Comparison of ENCODE assay signal across 8 cellular contexts in the genomic region with DNA sequence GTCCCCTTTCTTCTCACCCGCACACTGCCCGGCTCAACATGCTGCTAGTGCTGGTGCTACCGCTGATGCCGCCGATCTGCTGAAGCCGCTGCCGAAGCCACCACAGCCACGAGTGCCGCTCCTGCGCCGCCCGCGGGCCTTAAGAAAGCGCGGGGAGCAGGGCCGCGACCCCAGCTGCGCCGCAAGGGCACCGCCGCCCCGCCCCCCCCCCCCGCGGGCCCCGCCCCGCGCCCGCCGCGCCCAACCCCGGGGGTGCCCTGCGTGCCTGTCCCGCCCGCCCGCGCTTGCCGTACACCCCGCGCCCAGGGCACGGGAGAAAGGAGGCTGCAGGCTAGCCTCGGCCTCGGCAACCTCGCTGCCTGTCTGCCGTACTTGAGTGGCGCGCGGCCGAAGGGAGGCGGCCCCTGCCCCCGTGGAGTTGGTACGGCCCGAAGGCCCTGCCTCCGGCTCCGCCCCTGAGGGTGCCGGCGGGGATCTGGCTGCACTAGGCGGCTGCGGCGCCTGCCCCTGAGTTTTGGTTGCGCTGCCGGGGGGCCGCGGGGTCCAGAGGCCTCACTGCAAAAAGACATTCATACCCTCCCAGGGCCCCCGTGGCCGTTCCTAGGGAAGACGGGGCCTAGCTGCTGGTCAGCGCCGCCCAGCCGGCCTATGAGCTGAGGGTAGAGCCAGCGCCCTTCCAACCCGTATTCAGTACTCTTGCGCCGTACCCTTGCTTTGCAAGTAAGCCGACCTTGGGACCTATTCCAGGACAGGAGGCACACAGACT. TPM values are rescaled to one million over a fixed set of nuclear protein-coding genes. Genes with fewer than 3 reads are reported as not detected.
DNase-seq lines count a peak whose midpoint lies in the region; FAIRE-seq and TF ChIP-seq lines count a peak whose summit lies in the region.

TSS of gene SOD2 (minus strand) at position 114 of the 766 bp plus-strand sequence. CDS start at position 40, 74 bp downstream.

- peaks cover 23% of the 10 kb centered on the region for H3K79me2 ChIP-seq in MM.1S (ENCODE audit: low read length)

- no peaks in the 10 kb centered on the region for H3K9me3 ChIP-seq in HAP-1
- no peaks in the 10 kb centered on the region for H3K9me3 ChIP-seq in MM.1S (replicated peaks; ENCODE audit: insufficient read depth, low read length)
- H3K9me3 ChIP-seq in neuronal stem cell (replicated peaks in 1 of 2; ENCODE audit: control insufficient read depth in 2 of 2, insufficient read depth in 1 of 2, low read depth in 1 of 2, low read length in 2 of 2), result no peaks in the 10 kb centered on the region

- H2BK120ac ChIP-seq in neuronal stem cell (ENCODE audit: low read depth, low read length), result peak within 1 kb of the TSS; percentile 25

- no peak within 1 kb of the TSS for H2AK5ac ChIP-seq in neuronal stem cell (ENCODE audit: low read depth, low read length)

- no CpG with 5 or more reads among the region's 74 CpGs for WGBS in neuronal stem cell (ENCODE audit: extremely low coverage in 2 of 2, insufficient read length in 2 of 2, insufficient replicate concordance in 1 of 2), 2 donors

- no peak within 1 kb of the TSS for H3K4ac ChIP-seq in neuronal stem cell (ENCODE audit: low read length)

- no peak within 1 kb of the TSS for H4K91ac ChIP-seq in neuronal stem cell (ENCODE audit: low read depth, low read length, poor library complexity)

- peaks cover 10% of the 10 kb centered on the region for H3K4me1 ChIP-seq in HAP-1
- H3K4me1 ChIP-seq in MM.1S (ENCODE audit: low read length), result no peaks in the 10 kb centered on the region; the same call in 1 of the 2 replicates
- peaks cover 11 to 18% of the 10 kb centered on the region in 2 donors for H3K4me1 ChIP-seq in neuronal stem cell (ENCODE audit: control insufficient read depth in 2 of 2, insufficient read depth in 1 of 2, low read depth in 1 of 2, low read length in 2 of 2)

- no peaks in the 10 kb centered on the region for H3K79me1 ChIP-seq in neuronal stem cell (ENCODE audit: low read depth, low read length)

- FAIRE-seq in frontal cortex (lab: Jason Lieb, UNC), result no peak

- no peak within 1 kb of the TSS for H2BK12ac ChIP-seq in neuronal stem cell (ENCODE audit: low read length)

- H4K20me1 ChIP-seq in MM.1S (ENCODE audit: insufficient read depth, low read length), result no peaks in the 10 kb centered on the region

- H3K4me3 ChIP-seq in HAP-1 (peak within 1 kb of the TSS; percentile 67), MM.1S (ENCODE audit: low read length) (peak within 1 kb of the TSS; percentile 73), neuronal stem cell (ENCODE audit: low read length in 2 of 2) (peak within 1 kb of the TSS; percentile 66 to 89)

- peak within 1 kb of the TSS; percentile 76 for H3K27ac ChIP-seq in MM.1S (ENCODE audit: low read length)
- peak within 1 kb of the TSS; percentile 92 for H3K27ac ChIP-seq in neuronal stem cell (replicated peaks; ENCODE audit: low read length)

- H2BK5ac ChIP-seq in neuronal stem cell (ENCODE audit: low read length), result peak within 1 kb of the TSS; percentile 76

- in situ Hi-C loops in HAP-1 (cut with MboI; ENCODE audit: low sequenced_read_pairs) (no loop called here), SK-MEL-5 (cut with HindIII; ENCODE audit: low pct_unique_long_range_greater_than_20kb, low sequenced_read_pairs) (no loop called here)

- H3K4me2 ChIP-seq in MM.1S (ENCODE audit: low read depth, low read length) (peak within 1 kb of the TSS; percentile 79), neuronal stem cell (ENCODE audit: insufficient read depth, low read length, poor library complexity, severe bottlenecking) (peak within 1 kb of the TSS; percentile 92)

- H3K27me3 ChIP-seq in HAP-1 (ENCODE audit: low read depth) (no peaks in the 10 kb centered on the region), MM.1S (replicated peaks; ENCODE audit: insufficient read depth, low read length) (no peaks in the 10 kb centered on the region), neuronal stem cell (ENCODE audit: control insufficient read depth in 3 of 3, insufficient read depth in 3 of 3, low read depth in 1 of 3, low read length in 3 of 3) (no peaks in the 10 kb centered on the region)

- H2BK15ac ChIP-seq in neuronal stem cell (ENCODE audit: low read length), result peak within 1 kb of the TSS; percentile 55

- peak within 1 kb of the TSS; percentile 100 for H3K18ac ChIP-seq in neuronal stem cell (ENCODE audit: low read length)

- H3K14ac ChIP-seq in neuronal stem cell (ENCODE audit: low read length), result peak within 1 kb of the TSS; percentile 100

- DNase-seq in GDM1 (lab: John Stamatoyannopoulos, UW) (peak; percentile 82), HAP-1 (ENCODE audit: low spot score in 2 of 2) (peak; percentile 79 to 88), MM.1S (peak; percentile 81), SK-MEL-5 (ENCODE audit: low read depth, low spot score) (peak; percentile 60), frontal cortex (ENCODE audit: low spot score in 2 of 2) (peak; percentile 84 to 88), neuronal stem cell (ENCODE audit: low spot score) (peak; percentile 85)
- peak; percentile 61 to 91 (median 86) for DNase-seq in activated naive CD4-positive, alpha-beta T cell (lab: John Stamatoyannopoulos, UW)

- H3K9ac ChIP-seq in MM.1S (ENCODE audit: low read length) (peak within 1 kb of the TSS; percentile 74), neuronal stem cell (ENCODE audit: low read depth, low read length, poor library complexity) (peak within 1 kb of the TSS; percentile 96)

- no peaks in the 10 kb centered on the region for H3K9me2 ChIP-seq in MM.1S (replicated peaks; ENCODE audit: insufficient read depth, low read length)

- peak within 1 kb of the TSS; percentile 98 for H3K23ac ChIP-seq in neuronal stem cell (ENCODE audit: low read depth, low read length, poor library complexity)

- TF ChIP-seq CTCF in MM.1S (IDR thresholded peaks at IDR 0.05; ENCODE audit: low read length) (no peak), subcutaneous adipose tissue (IDR thresholded peaks at IDR 0.05; ENCODE audit: low read depth) (no peak)

- peaks cover 4% of the 10 kb centered on the region; the same call in 1 of the 2 replicates for H3F3A ChIP-seq in MM.1S (ENCODE audit: insufficient read depth, low read length)

- peak within 1 kb of the TSS; percentile 75 for H2AFZ ChIP-seq in MM.1S (ENCODE audit: low read length)
- peak within 1 kb of the TSS; percentile 93 for H2AFZ ChIP-seq in neuronal stem cell (ENCODE audit: low read length)

- H3K36me3 ChIP-seq in HAP-1 (replicated peaks), result peaks cover 2% of the 10 kb centered on the region; the same call in 1 of the 2 replicates
- H3K36me3 ChIP-seq in MM.1S (replicated peaks; ENCODE audit: insufficient read depth, low read length), result no peaks in the 10 kb centered on the region
- H3K36me3 ChIP-seq in neuronal stem cell (replicated peaks in 1 of 2; ENCODE audit: control insufficient read depth in 2 of 2, insufficient read depth in 2 of 2, low read length in 2 of 2), result peaks cover 3 to 32% of the 10 kb centered on the region in 2 donors

- H4K8ac ChIP-seq in neuronal stem cell (ENCODE audit: low read depth, low read length), result no peak within 1 kb of the TSS

RNA-seq across cellular contexts. Expression of gene SOD2, which starts in this region (rescaled TPM):
- 108 and 109 TPM in 2 replicates for total RNA-seq in SK-MEL-5 (2014; rRNA removed; shearing (Covaris generic))
- 30.6 and 85.7 TPM in 2 replicates for polyA plus RNA-seq in SK-MEL-5 (2015; cell fraction: cytosol; rRNA removed)
- polyA plus RNA-seq in SK-MEL-5 (2015; cell fraction: nucleus; rRNA removed), result 18.8 and 19.9 TPM in 2 replicates
- total RNA-seq in frontal cortex, result 44.8 TPM
- polyA plus RNA-seq in neuronal stem cell (2013, experiment 1 of 2), result 45.5 TPM
- polyA plus RNA-seq in neuronal stem cell (2013, experiment 2 of 2), result 42.6 TPM
- 1,000 to 10,000 TPM in 1 of 4 donors, 100 to 1,000 TPM in 3; 289 to 1,637 (median 530) TPM for total RNA-seq in subcutaneous adipose tissue

Comparison
In these comparisons a context has a peak if more than half of its experiments do, and no peak if none do; other contexts are left out.
1. Peak in every context shown above with its lines: DNase-seq, H3K4me3 ChIP-seq and H3K27ac ChIP-seq.